Comparison of ENCODE assay signal across 12 cellular contexts in genomic region chr7:36777062-36777461, GRCh38. TPM values are rescaled to one million over a fixed set of nuclear protein-coding genes. Genes with fewer than 3 reads are reported as not detected.
A peak's percentile ranks its signal among the peaks of the same experiment; 100 is the strongest.
DNase-seq lines count a peak whose midpoint lies in the region; ATAC-seq and TF ChIP-seq lines count a peak whose summit lies in the region.
"Had no signal": no experiment of that assay in that cellular context is flagged by ENCODE, and none has a peak within 500 bp of the region (broad histone marks: within the 10 kb centered on the region; RNA-seq: fewer than 3 reads in every experiment).

No MANE protein-coding gene starts in this region.

- no peaks in the 10 kb centered on the region for H3K79me2 ChIP-seq in PC-3 (ENCODE audit: low read length)

- H3K9ac ChIP-seq in PC-3 (ENCODE audit: low read length) = no peak overlapping the region

- H3K36me3 ChIP-seq in PC-3 (ENCODE audit: low read depth, low read length) = no peaks in the 10 kb centered on the region
- H3K36me3 ChIP-seq: sigmoid colon had no signal

- no peak overlapping the region for H3K4me3 ChIP-seq in PC-3 (ENCODE audit: low read length)
- H3K4me3 ChIP-seq: sigmoid colon had no signal

- H3F3A ChIP-seq in PC-3 (ENCODE audit: low read length, unreplicated experiment) = no peaks in the 10 kb centered on the region

- no peak overlapping the region for H2AFZ ChIP-seq in PC-3 (ENCODE audit: low read length)

- peak overlapping the region; percentile 34 for H3K27ac Mint-ChIP-seq in activated T-helper 17 cell treated with anti-CD3 and anti-CD28 coated beads, Interleukin-2, amount 50 U/mL, for 72 hours
- peak overlapping the region; percentile 86 for H3K27ac Mint-ChIP-seq in natural killer cell treated with Interleukin-12 subunit alpha and Interleukin-12 subunit beta and Interleukin-15 and Interleukin-18, amount 100 ng/mL, for 72 hours
- no peak overlapping the region for H3K27ac Mint-ChIP-seq in MCF 10A (ENCODE audit: low read depth, unreplicated experiment)

- H3K9me2 ChIP-seq in PC-3 (replicated peaks; ENCODE audit: low read length) = no peaks in the 10 kb centered on the region

- H3K4me3 Mint-ChIP-seq in activated T-helper 17 cell treated with anti-CD3 and anti-CD28 coated beads, Interleukin-2, amount 50 U/mL, for 72 hours = peak overlapping the region; percentile 64
- H3K4me3 Mint-ChIP-seq in natural killer cell treated with Interleukin-12 subunit alpha and Interleukin-12 subunit beta and Interleukin-15 and Interleukin-18, amount 100 ng/mL, for 72 hours = peak overlapping the region; percentile 88
- no peak overlapping the region for H3K4me3 Mint-ChIP-seq in MCF 10A (ENCODE audit: unreplicated experiment)

- DNase-seq in NK-92 treated with Interleukin-12 subunit alpha and Interleukin-12 subunit beta, amount 100 ng/mL, for 24 hours (lab: John Stamatoyannopoulos, UW) = peak; percentile 20
- DNase-seq in NK-92 (lab: John Stamatoyannopoulos, UW; ENCODE audit: unreplicated experiment) = no peak
- peak; percentile 50 for DNase-seq in NOMO-1 treated with DMSO at 0.1 percent for 48 hours (lab: John Stamatoyannopoulos, UW; ENCODE audit: unreplicated experiment)
- DNase-seq in natural killer cell treated with Interleukin-12 subunit alpha and Interleukin-12 subunit beta and Interleukin-15 and Interleukin-18, amount 100 ng/mL, for 72 hours (ENCODE audit: low spot score) = peak; percentile 67
- no peak for DNase-seq in PC-3
- DNase-seq in MCF 10A (ENCODE audit: unreplicated experiment) = no peak
- DNase-seq: 8988T, anterior cingulate cortex, NCI-H69, sigmoid colon had no signal

- CTCF ChIA-PET in PC-3 (lab: Charles Lee) (no interaction called here), MCF 10A (lab: Yijun Ruan, JAX) (interaction anchor here (1.2 kb wide), 1 partner anchor 17 kb away, joined by 3 read pairs; no protein-coding TSS in a partner anchor)

- H3K27ac ChIP-seq in PC-3 (ENCODE audit: low read length) = no peak overlapping the region
- H3K27ac ChIP-seq: sigmoid colon had no signal

- no peaks in the 10 kb centered on the region for H3K36me3 Mint-ChIP-seq in activated T-helper 17 cell treated with anti-CD3 and anti-CD28 coated beads, Interleukin-2, amount 50 U/mL, for 72 hours (ENCODE audit: low read depth)
- peaks cover 16% of the 10 kb centered on the region for H3K36me3 Mint-ChIP-seq in natural killer cell treated with Interleukin-12 subunit alpha and Interleukin-12 subunit beta and Interleukin-15 and Interleukin-18, amount 100 ng/mL, for 72 hours
- H3K36me3 Mint-ChIP-seq in MCF 10A (ENCODE audit: insufficient read depth, unreplicated experiment) = no peaks in the 10 kb centered on the region

- H4K20me1 ChIP-seq in PC-3 (ENCODE audit: low read length) = no peaks in the 10 kb centered on the region

- H3K9me3 Mint-ChIP-seq in activated T-helper 17 cell treated with anti-CD3 and anti-CD28 coated beads, Interleukin-2, amount 50 U/mL, for 72 hours = no peaks in the 10 kb centered on the region
- peaks cover 17% of the 10 kb centered on the region for H3K9me3 Mint-ChIP-seq in natural killer cell treated with Interleukin-12 subunit alpha and Interleukin-12 subunit beta and Interleukin-15 and Interleukin-18, amount 100 ng/mL, for 72 hours
- peaks cover 11% of the 10 kb centered on the region for H3K9me3 Mint-ChIP-seq in MCF 10A (ENCODE audit: unreplicated experiment)

- no peaks in the 10 kb centered on the region for H3K4me1 ChIP-seq in PC-3 (ENCODE audit: insufficient read depth, low read length)
- H3K4me1 ChIP-seq: sigmoid colon had no signal

- H3K4me2 ChIP-seq in PC-3 (ENCODE audit: low read length) = no peak overlapping the region

- BruUV-seq in PC-3 (replicated peaks; lab: Mats Ljungman, UMichigan) = no TSS peak
- BruUV-seq in MCF 10A (replicated peaks; lab: Mats Ljungman, UMichigan) = no TSS peak

- H3K9me3 ChIP-seq in PC-3 (ENCODE audit: low read length) = 0 out of 2 replicates have a peak, but pooled peaks cover 3% of the 10 kb centered on the region

- POLR2A ChIA-PET in PC-3 (lab: Charles Lee; ENCODE audit: unreplicated experiment) (no interaction called here), MCF 10A (lab: Yijun Ruan, JAX) (interaction anchor here (0.5 to 1.9 kb wide), 4 partner anchors 10 to 269 kb away, joined by 3 to 7 read pairs (median 4); no protein-coding TSS in a partner anchor)

- H3K27me3 Mint-ChIP-seq in activated T-helper 17 cell treated with anti-CD3 and anti-CD28 coated beads, Interleukin-2, amount 50 U/mL, for 72 hours = no peaks in the 10 kb centered on the region
- no peaks in the 10 kb centered on the region for H3K27me3 Mint-ChIP-seq in natural killer cell treated with Interleukin-12 subunit alpha and Interleukin-12 subunit beta and Interleukin-15 and Interleukin-18, amount 100 ng/mL, for 72 hours
- H3K27me3 Mint-ChIP-seq in MCF 10A (ENCODE audit: insufficient read depth, unreplicated experiment) = no peaks in the 10 kb centered on the region

- H3K27me3 ChIP-seq in PC-3 (ENCODE audit: low read length) = peaks cover 16% of the 10 kb centered on the region; the same call in 1 of the 2 replicates
- H3K27me3 ChIP-seq: sigmoid colon had no signal

- intact Hi-C loops in PC-3 (cut with micrococcal nuclease) (no loop called here), MCF 10A (cut with micrococcal nuclease) (no loop called here)

- ATAC-seq in activated T-helper 17 cell treated with anti-CD3 and anti-CD28 coated beads, Interleukin-2, amount 50 U/mL, for 72 hours (replicated peaks) = peak; percentile 56
- ATAC-seq in natural killer cell treated with Interleukin-12 subunit alpha and Interleukin-12 subunit beta and Interleukin-15 and Interleukin-18, amount 100 ng/mL, for 72 hours = peak; percentile 73 to 79
- ATAC-seq in HG03342 (IDR thresholded peaks at IDR 0.05; ENCODE audit: unreplicated experiment) (no peak), PC-3 (no peak)

- TF ChIP-seq CTCF in PC-3 (conservative IDR thresholded peaks at IDR 0.05; ENCODE audit: low read depth, low read length) (no peak), MCF 10A (IDR thresholded peaks at IDR 0.05; ENCODE audit: unreplicated experiment) (no peak)

- H3K4me1 Mint-ChIP-seq in activated T-helper 17 cell treated with anti-CD3 and anti-CD28 coated beads, Interleukin-2, amount 50 U/mL, for 72 hours = peaks cover 16% of the 10 kb centered on the region
- peaks cover 68 to 75% of the 10 kb centered on the region in 2 donors for H3K4me1 Mint-ChIP-seq in natural killer cell treated with Interleukin-12 subunit alpha and Interleukin-12 subunit beta and Interleukin-15 and Interleukin-18, amount 100 ng/mL, for 72 hours (ENCODE audit: low read depth in 2 of 2)
- H3K4me1 Mint-ChIP-seq in MCF 10A (ENCODE audit: insufficient read depth, unreplicated experiment) = no peaks in the 10 kb centered on the region

RNA-seq across cellular contexts. Expression of gene AOAH, which starts 52.8 kb away (rescaled TPM):
- 1 to 10 TPM; 1.4 to 2.9 TPM for total RNA-seq in activated T-helper 17 cell treated with anti-CD3 and anti-CD28 coated beads, Interleukin-2, amount 50 U/mL, for 72 hours
- 100 to 1,000 TPM; 108 to 136 TPM for total RNA-seq in natural killer cell treated with Interleukin-12 subunit alpha and Interleukin-12 subunit beta and Interleukin-15 and Interleukin-18, amount 100 ng/mL, for 72 hours
- total RNA-seq in PC-3 (2014; rRNA removed) = not detected in 2 replicates
- total RNA-seq in MCF 10A (2022) = not detected in 2 replicates

Comparison
In these comparisons a context has a peak if more than half of its experiments do, and no peak if none do; other contexts are left out.
1. DNase-seq: peak in NK-92 treated with Interleukin-12 subunit alpha and Interleukin-12 subunit beta, amount 100 ng/mL, for 24 hours (single experiment), NOMO-1 treated with DMSO at 0.1 percent for 48 hours (single experiment) and natural killer cell treated with Interleukin-12 subunit alpha and Interleukin-12 subunit beta and Interleukin-15 and Interleukin-18, amount 100 ng/mL, for 72 hours (single experiment); none in NK-92 (single experiment), PC-3 (single experiment) and MCF 10A (single experiment).
2. ATAC-seq: peak in activated T-helper 17 cell treated with anti-CD3 and anti-CD28 coated beads, Interleukin-2, amount 50 U/mL, for 72 hours (single experiment) and natural killer cell treated with Interleukin-12 subunit alpha and Interleukin-12 subunit beta and Interleukin-15 and Interleukin-18, amount 100 ng/mL, for 72 hours (2 of 2); none in HG03342 (single experiment) and PC-3 (single experiment).
3. RNA of gene AOAH, which starts 52.8 kb away (total RNA-seq): 108 to 136 TPM in natural killer cell treated with Interleukin-12 subunit alpha and Interleukin-12 subunit beta and Interleukin-15 and Interleukin-18, amount 100 ng/mL, for 72 hours; 1.4 to 2.9 TPM in activated T-helper 17 cell treated with anti-CD3 and anti-CD28 coated beads, Interleukin-2, amount 50 U/mL, for 72 hours, not detected in PC-3 and not detected in MCF 10A; every median in the first group is over 10 times any median in the second.